ENCODE assay signal across 8 cellular contexts in genomic region chr2:176002684-176003225, GRCh38. TPM values are rescaled to one million over a fixed set of nuclear protein-coding genes. Genes with fewer than 3 reads are reported as not detected.
DNase-seq lines count a peak whose midpoint lies in the region; ATAC-seq and TF ChIP-seq lines count a peak whose summit lies in the region.

No MANE protein-coding gene starts in this region.

- no peaks in the 10 kb centered on the region for H3K9me3 Mint-ChIP-seq in endothelial cell (ENCODE audit: unreplicated experiment)

- H3K9ac ChIP-seq in mucosa of stomach (ENCODE audit: low read length): peak overlapping the region; percentile 71

- TF ChIP-seq CTCF in RWPE2 (IDR thresholded peaks at IDR 0.05; ENCODE audit: poor library complexity, severe bottlenecking) (no peak), endothelial cell (IDR thresholded peaks at IDR 0.05; ENCODE audit: unreplicated experiment) (no peak), GM10248 (IDR thresholded peaks at IDR 0.05; ENCODE audit: control extremely low read depth, extremely low read depth, low read depth, missing control alignments) (no peak)

- peaks cover 11% of the 10 kb centered on the region for H3K4me1 Mint-ChIP-seq in endothelial cell (ENCODE audit: unreplicated experiment)

- no peaks in the 10 kb centered on the region for H3K36me3 Mint-ChIP-seq in endothelial cell (ENCODE audit: low read depth, unreplicated experiment)

- POLR2A ChIA-PET in GM10248 (lab: Yijun Ruan, JAX): no interaction called here

- peak overlapping the region; percentile 47 for H3K27ac ChIP-seq in RWPE2 (ENCODE audit: poor library complexity, severe bottlenecking)

- H3K4me3 ChIP-seq in RWPE2 (ENCODE audit: severe bottlenecking): peak overlapping the region; percentile 87
- peak overlapping the region; percentile 71 for H3K4me3 ChIP-seq in mucosa of stomach (ENCODE audit: low read length)

- peaks cover 7% of the 10 kb centered on the region for H3K4me1 ChIP-seq in RWPE2 (ENCODE audit: insufficient read depth, poor library complexity, severe bottlenecking)
- H3K4me1 ChIP-seq in mucosa of stomach (ENCODE audit: control insufficient read depth, insufficient read depth, low read length): peaks cover 13% of the 10 kb centered on the region

- no peaks in the 10 kb centered on the region for H3K27me3 Mint-ChIP-seq in endothelial cell (ENCODE audit: unreplicated experiment)

- H3K27me3 ChIP-seq in RWPE2 (ENCODE audit: insufficient read depth, poor library complexity, severe bottlenecking) (no peaks in the 10 kb centered on the region), mucosa of stomach (ENCODE audit: control insufficient read depth, insufficient read depth, low read length) (no peaks in the 10 kb centered on the region)

- ATAC-seq in HG03039 (IDR thresholded peaks at IDR 0.05; ENCODE audit: unreplicated experiment) (peak; percentile 5), RWPE2 (ENCODE audit: low read depth) (peak; percentile 13), GM21786 (IDR thresholded peaks at IDR 0.05; ENCODE audit: unreplicated experiment) (no peak)

- no peaks in the 10 kb centered on the region for H3K36me3 ChIP-seq in RWPE2 (ENCODE audit: low read depth)
- no peaks in the 10 kb centered on the region for H3K36me3 ChIP-seq in mucosa of stomach (ENCODE audit: control insufficient read depth, insufficient read depth, low read length)

- DNase-seq in NCI-H2107 treated with DMSO at 0.1 percent for 48 hours (lab: John Stamatoyannopoulos, UW; ENCODE audit: unreplicated experiment) (peak; percentile 51), NCI-H2107 (lab: John Stamatoyannopoulos, UW) (no peak), RWPE2 (ENCODE audit: low spot score) (no peak), endothelial cell (ENCODE audit: low spot score) (peak; percentile 18), GM10248 (ENCODE audit: extremely low spot score) (no peak)

- no peak overlapping the region for H3K27ac Mint-ChIP-seq in endothelial cell (ENCODE audit: unreplicated experiment)

- H3K9me3 ChIP-seq in RWPE2 (ENCODE audit: severe bottlenecking): no peaks in the 10 kb centered on the region
- H3K9me3 ChIP-seq in mucosa of stomach (ENCODE audit: control insufficient read depth, low read length): no peaks in the 10 kb centered on the region

- H3K4me3 Mint-ChIP-seq in endothelial cell (ENCODE audit: unreplicated experiment): peak overlapping the region; percentile 98

- CTCF ChIA-PET in GM10248 (lab: Yijun Ruan, JAX): interaction anchor here (0.6 to 2.1 kb wide), 4 partner anchors 12 to 28 kb away, joined by 3 to 6 read pairs (median 4); no protein-coding TSS in a partner anchor

RNA-seq across cellular contexts. Expression of gene LNPK, which starts 0.7 kb away (rescaled TPM):
- 12.5 TPM for total RNA-seq in endothelial cell (ENCODE audit: unreplicated experiment)

Comparison
In these comparisons a context has a peak if more than half of its experiments do, and no peak if none do; other contexts are left out.
1. DNase-seq: peak in NCI-H2107 treated with DMSO at 0.1 percent for 48 hours (single experiment) and endothelial cell (single experiment); none in NCI-H2107 (single experiment), RWPE2 (single experiment) and GM10248 (single experiment).